Comparison of ENCODE assay signal across 8 cellular contexts in the genomic region with DNA sequence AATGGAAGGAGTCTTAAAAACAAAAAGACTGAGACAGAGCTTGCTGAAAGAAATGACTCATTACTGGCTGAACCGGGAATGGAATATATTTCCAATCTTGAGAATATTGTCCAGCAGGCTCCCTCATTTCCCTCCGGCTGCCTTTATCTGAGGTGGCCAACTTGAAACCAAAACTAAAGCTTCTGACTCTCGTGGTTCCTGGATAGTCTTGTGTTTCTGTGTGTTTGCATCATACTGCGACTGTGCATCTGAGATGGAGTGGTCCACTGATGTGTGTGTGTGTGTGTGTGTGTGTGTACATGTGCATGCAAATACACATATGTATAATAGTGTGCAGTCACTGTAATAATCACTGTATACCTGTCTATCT.
DNase-seq lines count a peak whose midpoint lies in the region; ATAC-seq and TF ChIP-seq lines count a peak whose summit lies in the region.

No MANE protein-coding gene starts in this region.

- no peaks in the 10 kb centered on the region for H3K36me3 Mint-ChIP-seq in activated CD8-positive, alpha-beta T cell treated with anti-CD3 and anti-CD28 coated beads for 36 hours (ENCODE audit: low read depth)

- no peaks in the 10 kb centered on the region for H3K9me3 Mint-ChIP-seq in activated CD8-positive, alpha-beta T cell treated with anti-CD3 and anti-CD28 coated beads for 36 hours

- TF ChIP-seq CTCF in activated CD8-positive, alpha-beta T cell treated with anti-CD3 and anti-CD28 coated beads for 36 hours (IDR thresholded peaks at IDR 0.05) = no peak
- TF ChIP-seq CTCF in vagina (IDR thresholded peaks at IDR 0.05) = no peak
- no peak for TF ChIP-seq CTCF in suprapubic skin (IDR thresholded peaks at IDR 0.05)

- peak; percentile 59 for ATAC-seq in activated CD8-positive, alpha-beta T cell treated with anti-CD3 and anti-CD28 coated beads for 36 hours
- peak; percentile 28 to 72 for ATAC-seq in left cardiac atrium

- TF ChIP-seq EP300 in suprapubic skin (IDR thresholded peaks at IDR 0.05) = no peak

- H3K27ac ChIP-seq in vagina = peak overlapping the region; percentile 18
- no peak overlapping the region for H3K27ac ChIP-seq in suprapubic skin

- no peak for TF ChIP-seq POLR2A in vagina (IDR thresholded peaks at IDR 0.05)
- TF ChIP-seq POLR2A in suprapubic skin (IDR thresholded peaks at IDR 0.05) = no peak

- H3K4me1 Mint-ChIP-seq in activated CD8-positive, alpha-beta T cell treated with anti-CD3 and anti-CD28 coated beads for 36 hours (ENCODE audit: low read depth) = peaks cover 16% of the 10 kb centered on the region

- intact Hi-C loops in activated CD8-positive, alpha-beta T cell treated with anti-CD3 and anti-CD28 coated beads for 36 hours (cut with micrococcal nuclease) = loop anchor here (5.0 kb wide), 1 partner anchor 54 kb away; no protein-coding TSS in a partner anchor
- intact Hi-C loops in left cardiac atrium (cut with DNase I) = loop anchor here (1.0 to 10.0 kb wide), 3 partner anchors 217 to 349 kb away; a partner anchor contains a TSS
- intact Hi-C loops in vagina (cut with DNase I) = no loop called here

- H3K9me3 ChIP-seq in vagina = no peaks in the 10 kb centered on the region
- H3K9me3 ChIP-seq in suprapubic skin = no peaks in the 10 kb centered on the region

- H3K36me3 ChIP-seq in vagina = no peaks in the 10 kb centered on the region
- H3K36me3 ChIP-seq in suprapubic skin = no peaks in the 10 kb centered on the region

- H3K4me1 ChIP-seq in vagina (no peaks in the 10 kb centered on the region), suprapubic skin (no peaks in the 10 kb centered on the region)

- DNase-seq in stimulated activated CD4-positive, alpha-beta T cell treated with anti-CD3 and anti-CD28 coated beads, Interleukin-15, amount 100 ng/mL, for 24 hours = peak; percentile 15
- no peak for DNase-seq in stimulated activated CD4-positive, alpha-beta T cell treated with anti-CD3 and anti-CD28 coated beads, Interleukin-4, amount 100 ng/mL, for 4 hours
- peak; percentile 42 for DNase-seq in activated CD8-positive, alpha-beta T cell treated with anti-CD3 and anti-CD28 coated beads for 36 hours
- DNase-seq in left cardiac atrium = no peak
- DNase-seq in vagina (ENCODE audit: extremely low spot score in 2 of 2) = no peak
- no peak for DNase-seq in activated CD4-positive, CD25-positive, alpha-beta regulatory T cell treated with anti-CD3 and anti-CD28 coated beads, Interleukin-2, amount 50 U/mL, for 72 hours
- DNase-seq in hypothalamus (lab: John Stamatoyannopoulos, UW) = no peak
- no peak for DNase-seq in suprapubic skin (ENCODE audit: low spot score in 2 of 2)

- H3K4me3 ChIP-seq in vagina = peak overlapping the region in 1 of 2 donors; percentile 11
- H3K4me3 ChIP-seq in suprapubic skin = no peak overlapping the region

- CTCF ChIA-PET in activated CD8-positive, alpha-beta T cell treated with anti-CD3 and anti-CD28 coated beads for 36 hours (lab: Charles Lee) = interaction anchor here (0.8 to 2.1 kb wide), 6 partner anchors 57 to 349 kb away, joined by 3 to 6 read pairs (median 4); no protein-coding TSS in a partner anchor

- peak overlapping the region; percentile 25 for H3K27ac Mint-ChIP-seq in activated CD8-positive, alpha-beta T cell treated with anti-CD3 and anti-CD28 coated beads for 36 hours

- H3K27me3 ChIP-seq in vagina (no peaks in the 10 kb centered on the region), suprapubic skin (no peaks in the 10 kb centered on the region)

- WGBS in suprapubic skin = 52% methylated on average over 4 of the region's 4 CpGs

- POLR2A ChIA-PET in activated CD8-positive, alpha-beta T cell treated with anti-CD3 and anti-CD28 coated beads for 36 hours (lab: Charles Lee) = no interaction called here

- peaks cover 6% of the 10 kb centered on the region for H3K27me3 Mint-ChIP-seq in activated CD8-positive, alpha-beta T cell treated with anti-CD3 and anti-CD28 coated beads for 36 hours

- H3K4me3 Mint-ChIP-seq in activated CD8-positive, alpha-beta T cell treated with anti-CD3 and anti-CD28 coated beads for 36 hours = no peak overlapping the region

Comparison
In these comparisons a context has a peak if more than half of its experiments do, and no peak if none do; other contexts are left out.
1. DNase-seq: peak in stimulated activated CD4-positive, alpha-beta T cell treated with anti-CD3 and anti-CD28 coated beads, Interleukin-15, amount 100 ng/mL, for 24 hours (single experiment) and activated CD8-positive, alpha-beta T cell treated with anti-CD3 and anti-CD28 coated beads for 36 hours (single experiment); none in stimulated activated CD4-positive, alpha-beta T cell treated with anti-CD3 and anti-CD28 coated beads, Interleukin-4, amount 100 ng/mL, for 4 hours (0 of 2), left cardiac atrium (single experiment), vagina (0 of 2), activated CD4-positive, CD25-positive, alpha-beta regulatory T cell treated with anti-CD3 and anti-CD28 coated beads, Interleukin-2, amount 50 U/mL, for 72 hours (single experiment), hypothalamus (0 of 51) and suprapubic skin (0 of 2).